8 cellular contexts compared by ENCODE assay signal in genomic region chr5:134845852-134846640, GRCh38. TPM values are rescaled to one million over a fixed set of nuclear protein-coding genes. Genes with fewer than 3 reads are reported as not detected.
DNase-seq lines count a peak whose midpoint lies in the region; ATAC-seq and TF ChIP-seq lines count a peak whose summit lies in the region.

TSS of gene C5orf24 (plus strand) at chr5:134845968. CDS start at chr5:134854901, 8,933 bp downstream.

- peak; percentile 91 for ATAC-seq in GM21526 (IDR thresholded peaks at IDR 0.05; ENCODE audit: low FRiP score, unreplicated experiment)
- peak; percentile 88 for ATAC-seq in PC-3
- ATAC-seq in mucosa of descending colon = peak; percentile 98

- H3K9ac ChIP-seq in PC-3 (ENCODE audit: low read length) = peak within 1 kb of the TSS; percentile 98

- peak within 1 kb of the TSS; percentile 63 for H3K27ac ChIP-seq in PC-3 (ENCODE audit: low read length)
- peak within 1 kb of the TSS; percentile 92 for H3K27ac ChIP-seq in epithelial cell of prostate

- no peaks in the 10 kb centered on the region for H3K36me3 ChIP-seq in PC-3 (ENCODE audit: low read depth, low read length)
- no peaks in the 10 kb centered on the region for H3K36me3 ChIP-seq in mucosa of descending colon (ENCODE audit: low read depth)

- DNase-seq in DMS114 treated with DMSO at 0.1 percent for 48 hours (lab: John Stamatoyannopoulos, UW; ENCODE audit: unreplicated experiment) = peak; percentile 90
- DNase-seq in HuH-7.5 (ENCODE audit: low spot score) = peak; percentile 75
- peak; percentile 93 for DNase-seq in PC-3
- DNase-seq in activated T-cell treated with anti-CD3 and anti-CD28 coated beads for 48 hours (ENCODE audit: low read depth) = peak; percentile 91
- DNase-seq in epithelial cell of prostate (ENCODE audit: low read depth, low spot score) = peak; percentile 71
- peak; percentile 95 to 97 (median 97) for DNase-seq in mucosa of descending colon
- peak; percentile 68 to 82 for DNase-seq in stimulated activated CD8-positive, alpha-beta memory T cell treated with anti-CD3 and anti-CD28 coated beads, Interleukin-4, amount 100 ng/mL, for 1 hour (ENCODE audit: low read depth in 2 of 2, low spot score in 1 of 2)

- H3K4me2 ChIP-seq in PC-3 (ENCODE audit: low read length) = peak within 1 kb of the TSS; percentile 93

- H3K9me3 ChIP-seq in PC-3 (ENCODE audit: low read length) (no peaks in the 10 kb centered on the region), mucosa of descending colon (no peaks in the 10 kb centered on the region)

- H3F3A ChIP-seq in PC-3 (ENCODE audit: low read length, unreplicated experiment) = peaks cover 1% of the 10 kb centered on the region

- H2AFZ ChIP-seq in PC-3 (ENCODE audit: low read length) = peak within 1 kb of the TSS; percentile 58

- H3K27me3 ChIP-seq in PC-3 (ENCODE audit: low read length) = no peaks in the 10 kb centered on the region

- H3K4me1 ChIP-seq in PC-3 (ENCODE audit: insufficient read depth, low read length) (peaks cover 20% of the 10 kb centered on the region), mucosa of descending colon (ENCODE audit: low read depth) (peaks cover 20% of the 10 kb centered on the region)

- TSS peak; percentile 72 for BruUV-seq in PC-3 (replicated peaks; lab: Mats Ljungman, UMichigan)

- TF ChIP-seq CTCF in PC-3 (conservative IDR thresholded peaks at IDR 0.05; ENCODE audit: low read depth, low read length) (no peak), mucosa of descending colon (IDR thresholded peaks at IDR 0.05) (no peak)

- CTCF ChIA-PET in PC-3 (lab: Charles Lee) = no interaction called here

- H4K20me1 ChIP-seq in PC-3 (ENCODE audit: low read length) = peaks cover 1% of the 10 kb centered on the region; the same call in 1 of the 2 replicates

- H3K79me2 ChIP-seq in PC-3 (ENCODE audit: low read length) = peaks cover 37% of the 10 kb centered on the region

- intact Hi-C loops in PC-3 (cut with micrococcal nuclease) (no loop called here), mucosa of descending colon (cut with DNase I, micrococcal nuclease) (no loop called here)

- H3K4me3 ChIP-seq in PC-3 (ENCODE audit: low read length) (peak within 1 kb of the TSS; percentile 98), mucosa of descending colon (peak within 1 kb of the TSS; percentile 67)

- H3K9me2 ChIP-seq in PC-3 (replicated peaks; ENCODE audit: low read length) = no peaks in the 10 kb centered on the region

- POLR2A ChIA-PET in PC-3 (lab: Charles Lee; ENCODE audit: unreplicated experiment) = interaction anchor here (0.5 to 0.7 kb wide), 4 partner anchors 25 to 787 kb away, joined by 3 to 11 read pairs (median 5); partner anchors contain the start of gene PPP2CA

RNA-seq across cellular contexts. Expression of gene C5orf24, which starts in this region (rescaled TPM):
- total RNA-seq in PC-3 (2014; rRNA removed) (16.5 and 18.2 TPM in 2 replicates), mucosa of descending colon (10 to 100 TPM; 23.7 to 48.6 (median 30.5) TPM)

Comparison
In these comparisons a context has a peak if more than half of its experiments do, and no peak if none do; other contexts are left out.
1. Peak in every context shown above with its lines: DNase-seq, ATAC-seq, H3K4me3 ChIP-seq and H3K27ac ChIP-seq.